In the genomic region with DNA sequence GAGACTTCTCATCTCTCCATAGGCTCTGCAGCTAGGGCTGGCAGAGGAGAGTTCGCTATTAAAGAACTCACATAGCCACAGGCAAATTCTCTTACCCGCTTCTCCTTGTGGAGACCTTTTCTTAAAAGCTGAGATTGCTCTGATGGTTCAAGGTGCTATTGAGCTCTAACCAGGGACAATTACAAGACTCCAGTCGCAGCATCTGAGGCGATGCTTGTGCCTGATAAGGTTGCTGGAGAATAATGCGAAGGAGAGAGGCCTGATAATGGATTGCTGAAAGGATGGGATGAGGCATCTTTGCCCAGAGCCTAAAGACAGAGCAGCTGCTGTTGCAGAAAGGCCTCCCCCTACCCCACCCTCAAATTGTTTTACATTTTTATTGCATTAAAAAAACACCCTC, we compare ENCODE assay signal across 10 cellular contexts.
"Had no signal": no experiment of that assay in that cellular context is flagged by ENCODE, and none has a peak within 500 bp of the region (broad histone marks: within the 10 kb centered on the region; RNA-seq: fewer than 3 reads in every experiment).

No MANE protein-coding gene starts in this region.

- H3K4me3 Mint-ChIP-seq: HFFc6, IgD-negative memory B cell had no signal

- H3K4me2 ChIP-seq: KMS-11 had no signal

- H3K36me3 ChIP-seq: HAP-1 had no signal

- DNase-seq: GOT3, H7, HFFc6, KBM-7 had no signal

- H3K4me3 ChIP-seq: HAP-1 had no signal

- H3K27me3 Mint-ChIP-seq: IgD-negative memory B cell had no signal

- H3K27ac Mint-ChIP-seq: HFFc6, IgD-negative memory B cell had no signal

- H3K36me3 Mint-ChIP-seq: IgD-negative memory B cell had no signal

- H3K27ac ChIP-seq: HL-60, KMS-11 had no signal

- ATAC-seq: HCT116, HepG2 had no signal

- H3K4me1 ChIP-seq: HAP-1 had no signal

- H3K9ac ChIP-seq: KMS-11 had no signal

- H3K4me1 Mint-ChIP-seq: IgD-negative memory B cell had no signal
